Comparison of ENCODE assay signal across 1 cellular context in the genomic region with DNA sequence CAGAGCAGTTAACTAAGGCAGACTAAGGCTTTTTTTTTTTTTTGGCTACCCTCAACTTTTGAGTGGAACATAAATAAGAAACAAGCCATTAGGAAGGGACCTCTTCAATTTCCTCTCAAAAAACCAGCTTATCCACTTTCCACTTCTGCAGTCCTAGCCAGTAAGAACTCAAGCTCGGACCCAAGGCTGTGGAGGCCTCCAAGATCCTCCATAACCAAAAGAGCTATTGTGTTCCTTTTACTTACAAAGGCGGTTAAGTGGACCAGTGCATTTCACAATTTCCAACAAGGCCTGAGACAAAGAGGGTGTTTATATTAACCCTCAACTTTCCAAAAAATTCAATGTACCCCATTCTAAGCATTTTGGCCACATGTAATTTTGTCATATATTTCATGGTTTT.
TF ChIP-seq lines count a peak whose summit lies in the region.

No MANE protein-coding gene starts in this region.

TF ChIP-seq in WTC11, 78 proteins besides CTCF, POLR2A, EP300 and RAD21 (continued from another document):
- TF ChIP-seq ESRRA (CRISPR knock-in tag; IDR thresholded peaks at IDR 0.05; ENCODE audit: borderline replicate concordance): no peak
